ENCODE assay signal across 1 cellular context in the genomic region with DNA sequence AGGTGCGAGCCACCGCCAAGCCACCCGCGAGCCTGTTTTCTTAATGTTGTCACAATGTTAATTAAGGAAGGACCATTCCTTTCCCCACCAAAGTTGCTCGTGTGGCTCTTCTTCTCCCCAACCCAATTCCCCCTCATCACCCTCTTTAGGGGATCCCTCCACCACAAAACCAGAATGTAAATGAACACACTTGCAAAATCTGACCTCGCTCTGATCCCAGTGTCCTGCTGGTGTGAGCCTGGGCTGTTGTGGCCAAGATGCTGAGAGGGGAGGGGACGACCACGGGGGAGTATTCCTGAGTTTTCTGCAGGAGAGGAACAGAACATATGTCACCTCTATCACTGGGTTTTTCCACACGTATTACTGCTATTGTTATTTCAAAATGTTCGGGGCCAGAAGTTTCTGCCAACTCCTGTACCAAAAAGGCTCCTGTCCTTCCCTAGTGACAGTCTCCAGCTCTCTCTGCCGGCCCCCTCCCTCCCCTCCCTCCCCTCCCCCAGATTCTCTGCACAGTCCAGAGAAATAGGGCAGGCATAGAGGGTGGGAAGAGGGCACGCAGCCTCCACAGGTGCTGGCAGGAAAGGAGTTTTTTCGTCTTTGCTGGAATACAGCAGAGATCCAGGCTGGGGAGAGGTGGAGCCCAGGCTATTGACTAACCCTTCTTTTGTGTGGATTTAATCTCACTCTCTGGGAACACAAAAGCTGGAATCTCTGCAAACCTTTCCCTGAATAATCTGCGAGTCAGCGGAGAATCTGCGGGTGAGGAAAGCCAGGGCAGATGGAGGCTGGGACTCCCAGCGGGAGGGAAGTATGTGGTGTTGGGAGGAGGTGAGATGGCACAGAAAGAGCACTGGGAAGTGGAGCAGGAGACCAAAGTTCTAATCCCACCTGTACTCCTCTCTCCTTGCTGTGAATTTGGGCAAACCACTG.
TF ChIP-seq lines count a peak whose summit lies in the region.

No MANE protein-coding gene starts in this region.

TF ChIP-seq in endothelial cell of umbilical vein, 7 proteins besides CTCF, POLR2A, EP300 and RAD21:
- TF ChIP-seq GATA2 (IDR thresholded peaks at IDR 0.05; ENCODE audit: insufficient read depth, insufficient read length, low read depth, low read length), result no peak
- peak; percentile 39 for TF ChIP-seq EZH2 (IDR thresholded peaks at IDR 0.05; ENCODE audit: borderline replicate concordance, low read depth, low read length, severe bottlenecking)
- no peak for TF ChIP-seq MYC (IDR thresholded peaks at IDR 0.05; ENCODE audit: low read depth, low read length)
- no peak for TF ChIP-seq JUN (IDR thresholded peaks at IDR 0.05; ENCODE audit: borderline replicate concordance, insufficient read depth, insufficient read length, low read depth)
- TF ChIP-seq, protein P1, sequence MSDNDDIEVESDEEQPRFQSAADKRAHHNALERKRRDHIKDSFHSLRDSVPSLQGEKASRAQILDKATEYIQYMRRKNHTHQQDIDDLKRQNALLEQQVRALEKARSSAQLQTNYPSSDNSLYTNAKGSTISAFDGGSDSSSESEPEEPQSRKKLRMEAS (IDR thresholded peaks at IDR 0.05; ENCODE audit: insufficient read depth, insufficient read length), result no peak
- TF ChIP-seq FOS (IDR thresholded peaks at IDR 0.05; ENCODE audit: borderline replicate concordance, insufficient read depth, low read length), result no peak
- TF ChIP-seq POLR2AphosphoS5 (IDR thresholded peaks at IDR 0.05; ENCODE audit: insufficient read depth, low read depth, low read length), result no peak
